Comparison of ENCODE assay signal across 1 cellular context in genomic region chr7:16659854-16660497, GRCh38.
TF ChIP-seq lines count a peak whose summit lies in the region.

No MANE protein-coding gene starts in this region.

TF ChIP-seq in H1, 55 proteins besides CTCF, POLR2A, EP300 and RAD21:
- TF ChIP-seq MAX (IDR thresholded peaks at IDR 0.05) = 0 out of 2 replicates have a peak, but pooled peaks have one; percentile 11
